8 cellular contexts compared by ENCODE assay signal in genomic region chr17:75404223-75404738, GRCh38. TPM values are rescaled to one million over a fixed set of nuclear protein-coding genes. Genes with fewer than 3 reads are reported as not detected.
DNase-seq lines count a peak whose midpoint lies in the region; ATAC-seq and TF ChIP-seq lines count a peak whose summit lies in the region.

No MANE protein-coding gene starts in this region.

- peaks cover 16% of the 10 kb centered on the region for H3K36me3 Mint-ChIP-seq in activated CD4-positive, alpha-beta T cell treated with anti-CD3 and anti-CD28 coated beads, Interleukin-2, amount 10 ng/mL, durations not matched to agents 24 days and 14 days (ENCODE audit: low read depth)

- no peaks in the 10 kb centered on the region for H3K36me3 ChIP-seq in right lobe of liver

- no peaks in the 10 kb centered on the region for H3K9me3 Mint-ChIP-seq in activated CD4-positive, alpha-beta T cell treated with anti-CD3 and anti-CD28 coated beads, Interleukin-2, amount 10 ng/mL, durations not matched to agents 24 days and 14 days

- ATAC-seq in right lobe of liver (peak; percentile 42 to 56 (median 45)), GM21723 (IDR thresholded peaks at IDR 0.05; ENCODE audit: unreplicated experiment) (no peak)

- peaks cover 36% of the 10 kb centered on the region for H3K4me1 Mint-ChIP-seq in activated CD4-positive, alpha-beta T cell treated with anti-CD3 and anti-CD28 coated beads, Interleukin-2, amount 10 ng/mL, durations not matched to agents 24 days and 14 days

- 0% methylated on average over 15 of the region's 15 CpGs for WGBS in right lobe of liver (ENCODE audit: insufficient coverage, low coverage, low lambda C conversion rate, missing lambda C conversion rate)

- peak overlapping the region; percentile 94 for H3K27ac Mint-ChIP-seq in activated CD4-positive, alpha-beta T cell treated with anti-CD3 and anti-CD28 coated beads, Interleukin-2, amount 10 ng/mL, durations not matched to agents 24 days and 14 days

- H3K27me3 Mint-ChIP-seq in activated CD4-positive, alpha-beta T cell treated with anti-CD3 and anti-CD28 coated beads, Interleukin-2, amount 10 ng/mL, durations not matched to agents 24 days and 14 days = no peaks in the 10 kb centered on the region

- peak; percentile 64 to 72 (median 68) for TF ChIP-seq CTCF in right lobe of liver (IDR thresholded peaks at IDR 0.05)

- intact Hi-C loops in activated CD4-positive, alpha-beta T cell treated with anti-CD3 and anti-CD28 coated beads, Interleukin-2, amount 10 ng/mL, durations not matched to agents 24 days and 14 days (cut with micrococcal nuclease) = loop anchor here (1.0 to 5.0 kb wide), 6 partner anchors 11 to 115 kb away; partner anchors contain the start of gene SLC25A19
- intact Hi-C loops in right lobe of liver (cut with DNase I) = no loop called here

- DNase-seq in AG08396 (ENCODE audit: low spot score) (peak; percentile 81), H4 (ENCODE audit: low spot score) (peak; percentile 78), NCI-H524 (lab: John Stamatoyannopoulos, UW) (peak; percentile 87 to 92), ecto neural progenitor cell (ENCODE audit: low spot score) (peak; percentile 79), right lobe of liver (peak; percentile 54 to 62 (median 60))
- peak; percentile 87 for DNase-seq in activated CD4-positive, alpha-beta T cell treated with anti-CD3 and anti-CD28 coated beads, Interleukin-2, amount 10 ng/mL, durations not matched to agents 24 days and 14 days
- peak in 2 of 3 experiments; percentile 20 to 40 for DNase-seq in stimulated activated CD4-positive, alpha-beta T cell treated with anti-CD3 and anti-CD28 coated beads, TNF-alpha, amount 100 ng/mL, for 24 hours (ENCODE audit: low read depth in 3 of 3)

- H3K9me3 ChIP-seq in right lobe of liver = no peaks in the 10 kb centered on the region

- H3K4me1 ChIP-seq in right lobe of liver = peaks cover 0 to 17% (median 0%) of the 10 kb centered on the region in 4 donors

- peak overlapping the region; percentile 90 to 97 (median 94) for H3K4me3 ChIP-seq in right lobe of liver

- peak overlapping the region; percentile 66 to 91 (median 87) for H3K27ac ChIP-seq in right lobe of liver

- no peaks in the 10 kb centered on the region for H3K27me3 ChIP-seq in right lobe of liver

- TF ChIP-seq POLR2A in right lobe of liver (IDR thresholded peaks at IDR 0.05) = no peak

- peak overlapping the region; percentile 94 for H3K4me3 Mint-ChIP-seq in activated CD4-positive, alpha-beta T cell treated with anti-CD3 and anti-CD28 coated beads, Interleukin-2, amount 10 ng/mL, durations not matched to agents 24 days and 14 days

RNA-seq across cellular contexts. Expression of gene GRB2, which starts 1.2 kb away (rescaled TPM):
- 83.8 and 107 TPM in 2 replicates for total RNA-seq in H4 (2014; rRNA removed; shearing (Covaris generic))
- total RNA-seq in activated CD4-positive, alpha-beta T cell treated with anti-CD3 and anti-CD28 coated beads, Interleukin-2, amount 10 ng/mL, durations not matched to agents 24 days and 14 days = 172 and 182 TPM in 2 replicates
- total RNA-seq in right lobe of liver = 10 to 100 TPM; 42.4 to 70.5 (median 53.8) TPM

RNA-seq across cellular contexts. Expression of gene TMEM94, which starts 52.2 kb away (rescaled TPM):
- 24.3 and 33.6 TPM in 2 replicates for total RNA-seq in H4 (2014; rRNA removed; shearing (Covaris generic))
- total RNA-seq in activated CD4-positive, alpha-beta T cell treated with anti-CD3 and anti-CD28 coated beads, Interleukin-2, amount 10 ng/mL, durations not matched to agents 24 days and 14 days = 68.9 and 69.5 TPM in 2 replicates
- 10 to 100 TPM; 24.2 to 47.1 (median 29.6) TPM for total RNA-seq in right lobe of liver

Comparison
In these comparisons a context has a peak if more than half of its experiments do, and no peak if none do; other contexts are left out.
1. DNase-seq: peak in every context shown above with its lines; median percentile 90 in NCI-H524; 87 in activated CD4-positive, alpha-beta T cell treated with anti-CD3 and anti-CD28 coated beads, Interleukin-2, amount 10 ng/mL, durations not matched to agents 24 days and 14 days; 81 in AG08396; 79 in ecto neural progenitor cell; 78 in H4; 60 in right lobe of liver; 30 in stimulated activated CD4-positive, alpha-beta T cell treated with anti-CD3 and anti-CD28 coated beads, TNF-alpha, amount 100 ng/mL, for 24 hours.